Comparison of ENCODE assay signal across 8 cellular contexts in the genomic region with DNA sequence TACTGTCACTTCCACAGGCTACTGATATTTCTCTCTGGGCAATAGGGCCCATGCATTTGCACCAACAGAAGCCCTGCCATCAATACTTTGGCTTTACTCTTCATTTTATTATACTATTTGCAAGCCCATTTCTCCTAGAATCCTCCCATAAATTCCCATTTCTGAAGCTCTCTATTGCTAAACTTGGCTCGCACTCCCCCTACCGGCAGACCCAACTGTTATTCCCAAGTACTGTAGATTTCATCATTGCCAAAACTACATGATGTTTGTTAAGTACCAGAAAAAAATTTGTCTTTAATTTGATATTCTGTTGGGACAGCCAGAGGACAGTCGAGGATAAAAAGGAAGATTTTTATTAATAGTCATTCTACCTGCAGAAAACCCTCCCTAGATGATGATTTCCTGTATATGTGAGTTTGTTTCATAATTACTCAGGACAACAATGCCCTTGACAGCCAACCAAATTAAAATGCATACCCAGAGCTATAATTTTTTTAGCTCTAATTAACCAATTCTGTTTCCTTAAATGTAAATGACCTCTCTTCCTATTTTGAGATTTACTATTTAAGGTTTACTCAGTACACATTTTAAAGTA.
A peak's percentile ranks its signal among the peaks of the same experiment; 100 is the strongest.
DNase-seq lines count a peak whose midpoint lies in the region; TF ChIP-seq lines count a peak whose summit lies in the region.

No MANE protein-coding gene starts in this region.

- no peak overlapping the region for H3K27ac ChIP-seq in right atrium auricular region

- peak; percentile 56 to 81 for TF ChIP-seq CTCF in right atrium auricular region (IDR thresholded peaks at IDR 0.05)

- H3K9me3 ChIP-seq in right atrium auricular region: peaks cover 0 to 17% of the 10 kb centered on the region in 2 donors

- no peak overlapping the region for H3K4me3 ChIP-seq in right atrium auricular region
- no peak overlapping the region for H3K4me3 ChIP-seq in skeletal muscle cell (ENCODE audit: low read depth, low read length)

- no peaks in the 10 kb centered on the region for H3K27me3 ChIP-seq in right atrium auricular region

- H3K36me3 ChIP-seq in right atrium auricular region: no peaks in the 10 kb centered on the region

- peak; percentile 14 for DNase-seq in 8988T
- DNase-seq in EH (ENCODE audit: low read depth): peak; percentile 69
- DNase-seq in NCI-H1417 (lab: John Stamatoyannopoulos, UW): peak; percentile 1 to 50 (median 11)
- DNase-seq in amniotic stem cell (lab: John Stamatoyannopoulos, UW): peak; percentile 63
- peak; percentile 83 for DNase-seq in right atrium auricular region (ENCODE audit: low spot score)
- DNase-seq in skeletal muscle cell (ENCODE audit: low read depth): peak; percentile 32
- DNase-seq in NCI-H2029 (lab: John Stamatoyannopoulos, UW): no peak
- DNase-seq in activated T-cell treated with anti-CD3 and anti-CD28 coated beads for 4 hours: no peak

- no peaks in the 10 kb centered on the region for H3K4me1 ChIP-seq in right atrium auricular region

Comparison
In these comparisons a context has a peak if more than half of its experiments do, and no peak if none do; other contexts are left out.
1. DNase-seq: peak in 8988T (single experiment), EH (single experiment), NCI-H1417 (3 of 3), amniotic stem cell (single experiment), right atrium auricular region (single experiment) and skeletal muscle cell (single experiment); none in NCI-H2029 (single experiment) and activated T-cell treated with anti-CD3 and anti-CD28 coated beads for 4 hours (single experiment).